In genomic region chr4:1752284-1753041, GRCh38 we compare ENCODE assay signal across 9 cellular contexts. TPM values are rescaled to one million over a fixed set of nuclear protein-coding genes. Genes with fewer than 3 reads are reported as not detected.
A peak's percentile ranks its signal among the peaks of the same experiment; 100 is the strongest.
DNase-seq lines count a peak whose midpoint lies in the region; ATAC-seq, FAIRE-seq and TF ChIP-seq lines count a peak whose summit lies in the region.
"Had no signal": no experiment of that assay in that cellular context is flagged by ENCODE, and none has a peak within 500 bp of the region (broad histone marks: within the 10 kb centered on the region; RNA-seq: fewer than 3 reads in every experiment).

No MANE protein-coding gene starts in this region.

- intact Hi-C loops in sciatic nerve (cut with DNase I), result loop anchor here (5.0 kb wide), 1 partner anchor 55 kb away; no protein-coding TSS in a partner anchor

- H3K4me3 ChIP-seq in bronchial epithelial cell (ENCODE audit: low read depth, low read length), result no peak overlapping the region
- H3K4me3 ChIP-seq: coronary artery had no signal

- peak; percentile 73 for DNase-seq in DMS53 (lab: John Stamatoyannopoulos, UW)
- DNase-seq in DMS53 treated with DMSO at 0.1 percent for 48 hours (lab: John Stamatoyannopoulos, UW; ENCODE audit: unreplicated experiment), result no peak
- peak; percentile 47 for DNase-seq in NCI-H526 treated with DMSO at 0.1 percent for 48 hours (lab: John Stamatoyannopoulos, UW)
- DNase-seq in bronchial epithelial cell (ENCODE audit: low read depth), result peak; percentile 64
- DNase-seq in sciatic nerve (ENCODE audit: low spot score), result no peak
- DNase-seq in H54 (ENCODE audit: insufficient read length, low spot score), result no peak
- DNase-seq in globus pallidus (ENCODE audit: low spot score), result no peak

- peak; percentile 6 for TF ChIP-seq CTCF in bronchial epithelial cell (IDR thresholded peaks at IDR 0.05; ENCODE audit: insufficient read depth, low read length, severe bottlenecking)

- H3K27me3 ChIP-seq in bronchial epithelial cell (ENCODE audit: control insufficient read depth, insufficient read depth, low read length), result no peaks in the 10 kb centered on the region

- ATAC-seq in sciatic nerve (peak; percentile 14), HG03045 (IDR thresholded peaks at IDR 0.05; ENCODE audit: unreplicated experiment) (no peak)

- no peak for FAIRE-seq in bronchial epithelial cell (lab: Jason Lieb, UNC)
- FAIRE-seq in H54 (lab: Jason Lieb, UNC), result no peak

- no peak for TF ChIP-seq POLR2A in H54 (IDR thresholded peaks at IDR 0.05; ENCODE audit: low read depth, low read length)

- no peaks in the 10 kb centered on the region for H3K36me3 ChIP-seq in bronchial epithelial cell (ENCODE audit: control insufficient read depth, insufficient read depth, low read length)

RNA-seq across cellular contexts. Expression of gene TACC3, which starts 31.1 kb away (rescaled TPM):
- 1.2 and 3.4 TPM in 2 replicates for total RNA-seq in bronchial epithelial cell
- 9.9 TPM for total RNA-seq in sciatic nerve

RNA-seq across cellular contexts. Expression of gene TMEM129, which starts 31.3 kb away (rescaled TPM):
- total RNA-seq in bronchial epithelial cell (20.0 and 34.4 TPM in 2 replicates), sciatic nerve (24.1 TPM)

RNA-seq across cellular contexts. Expression of gene SLBP, which starts 40.3 kb away (rescaled TPM):
- total RNA-seq in bronchial epithelial cell (55.6 and 62.9 TPM in 2 replicates), sciatic nerve (23.2 TPM)

RNA-seq across cellular contexts. Expression of gene FGFR3, which starts 40.6 kb away (rescaled TPM):
- total RNA-seq in bronchial epithelial cell (29.0 and 133 TPM in 2 replicates), sciatic nerve (5.4 TPM)

Comparison
In these comparisons a context has a peak if more than half of its experiments do, and no peak if none do; other contexts are left out.
1. DNase-seq: peak in DMS53 (single experiment), NCI-H526 treated with DMSO at 0.1 percent for 48 hours (single experiment) and bronchial epithelial cell (single experiment); none in DMS53 treated with DMSO at 0.1 percent for 48 hours (single experiment), sciatic nerve (single experiment), H54 (single experiment) and globus pallidus (single experiment).